ENCODE assay signal across 9 cellular contexts in the genomic region with DNA sequence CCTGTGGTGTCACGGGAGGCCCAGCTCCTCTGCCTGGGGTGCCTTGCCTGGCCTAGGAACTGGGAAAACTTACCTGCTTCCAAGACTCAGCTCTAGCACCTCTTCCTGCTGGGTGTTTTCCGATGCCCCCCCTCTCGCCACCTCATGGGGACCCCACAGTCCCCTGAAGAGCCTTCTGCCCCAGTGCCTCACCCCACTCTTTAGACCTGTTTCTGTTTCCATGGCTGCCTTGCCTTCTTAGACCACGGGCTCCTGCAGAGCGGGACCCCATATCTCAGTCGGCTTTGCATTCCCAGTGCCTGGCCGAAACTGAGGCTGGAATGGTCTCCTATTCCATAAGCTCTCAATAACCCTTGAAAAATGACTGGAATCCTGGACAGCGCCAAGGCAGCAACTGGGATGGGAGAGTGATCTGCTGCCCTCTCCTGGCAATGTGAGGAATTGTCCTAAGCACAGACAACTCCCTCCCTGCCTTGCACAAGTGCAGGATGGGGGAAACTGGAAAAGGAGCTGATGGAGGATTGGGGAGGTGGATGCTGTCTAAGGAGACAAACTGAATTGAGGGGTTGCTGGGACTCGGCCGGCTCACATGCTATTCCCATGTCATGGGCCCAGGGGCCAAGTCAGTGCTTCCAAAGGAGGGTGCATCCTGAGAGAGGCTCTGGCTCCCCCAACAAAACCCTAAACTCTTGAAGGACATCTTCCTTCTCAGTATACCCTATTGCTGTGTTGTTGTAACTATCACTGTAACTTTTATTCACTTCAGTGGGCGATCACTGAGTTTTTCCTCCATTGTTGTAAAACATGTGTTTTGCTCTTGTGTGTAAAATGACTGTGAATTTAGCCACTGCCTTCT. TPM values are rescaled to one million over a fixed set of nuclear protein-coding genes. Genes with fewer than 3 reads are reported as not detected.
DNase-seq lines count a peak whose midpoint lies in the region; ATAC-seq, FAIRE-seq and TF ChIP-seq lines count a peak whose summit lies in the region.
"Had no signal": no experiment of that assay in that cellular context is flagged by ENCODE, and none has a peak within 500 bp of the region (broad histone marks: within the 10 kb centered on the region; RNA-seq: fewer than 3 reads in every experiment).

No MANE protein-coding gene starts in this region.

- H3K27me3 ChIP-seq in pancreas, result no peaks in the 10 kb centered on the region

- TF ChIP-seq CTCF in pancreas (IDR thresholded peaks at IDR 0.05), result peak; percentile 89 to 94 (median 92)

- H3K36me3 Mint-ChIP-seq in activated naive CD4-positive, alpha-beta T cell treated with anti-CD3 and anti-CD28 coated beads, Interleukin-2, amount 50 U/mL, for 72 hours, result no peaks in the 10 kb centered on the region

- FAIRE-seq in pancreas (lab: Jason Lieb, UNC), result no peak

- H3K4me3 ChIP-seq in pancreas, result no peak overlapping the region

- no peaks in the 10 kb centered on the region for H3K9me3 ChIP-seq in pancreas

- 18 to 19% methylated on average over 11 of the region's 11 CpGs for WGBS in pancreas, 2 donors

- H3K4me1 ChIP-seq in pancreas, result no peaks in the 10 kb centered on the region

- DNase-seq in G401 (ENCODE audit: low spot score) (peak; percentile 81), HuH-7.5 (ENCODE audit: low spot score) (peak; percentile 66), RPMI7951 (ENCODE audit: low read depth) (peak; percentile 54), head of caudate nucleus (peak; percentile 28 to 92 (median 80)), pancreas (peak in 5 of 6 donors; percentile 34 to 68 (median 58)), NK-92 (lab: John Stamatoyannopoulos, UW; ENCODE audit: unreplicated experiment) (no peak)
- peak in 1 of 2 donors; percentile 52 for DNase-seq in activated naive CD4-positive, alpha-beta T cell treated with anti-CD3 and anti-CD28 coated beads, Interleukin-2, amount 50 U/mL, for 72 hours (ENCODE audit: low spot score in 2 of 2)

- no peak overlapping the region for H3K27ac ChIP-seq in pancreas

- ATAC-seq in activated naive CD4-positive, alpha-beta T cell treated with anti-CD3 and anti-CD28 coated beads, Interleukin-2, amount 50 U/mL, for 72 hours, result peak; percentile 50 to 64
- ATAC-seq in pancreas (peak; percentile 79 to 99 (median 95)), HG03025 (IDR thresholded peaks at IDR 0.05; ENCODE audit: low FRiP score, unreplicated experiment) (no peak)

- in situ Hi-C loops in G401 (cut with HindIII; ENCODE audit: low sequenced_read_pairs), result no loop called here

- H3K27ac Mint-ChIP-seq in activated naive CD4-positive, alpha-beta T cell treated with anti-CD3 and anti-CD28 coated beads, Interleukin-2, amount 50 U/mL, for 72 hours, result peak overlapping the region in 1 of 2 donors; percentile 7

- intact Hi-C loops in head of caudate nucleus (cut with DNase I), result loop anchor here (10.0 kb wide), 1 partner anchor 123 kb away; no protein-coding TSS in a partner anchor
- intact Hi-C loops in pancreas (cut with DNase I), result loop anchor here in 2 of 3 donors (5.0 to 10.0 kb wide), 2 partner anchors 133 to 141 kb away; no protein-coding TSS in a partner anchor

- H3K9me3 Mint-ChIP-seq in activated naive CD4-positive, alpha-beta T cell treated with anti-CD3 and anti-CD28 coated beads, Interleukin-2, amount 50 U/mL, for 72 hours, result no peaks in the 10 kb centered on the region

- H3K36me3 ChIP-seq in pancreas, result no peaks in the 10 kb centered on the region

RNA-seq across cellular contexts. Expression of a gene that starts 26.6 kb away (rescaled TPM):
- total RNA-seq in G401 (2014; rRNA removed; shearing (Covaris generic)), result 7.3 TPM in 2 replicates
- total RNA-seq in RPMI7951 (2014; rRNA removed; shearing (Covaris generic)), result 4.9 TPM in 2 replicates
- 10 to 100 TPM; 12.4 to 16.3 TPM for total RNA-seq in activated naive CD4-positive, alpha-beta T cell treated with anti-CD3 and anti-CD28 coated beads, Interleukin-2, amount 50 U/mL, for 72 hours
- 10 to 100 TPM in 2 of 6 donors, 1 to 10 TPM in 4; 6.8 to 17.0 (median 8.5) TPM for total RNA-seq in pancreas
- polyA plus RNA-seq in pancreas, result 1 to 10 TPM; 3.8 to 4.0 TPM

RNA-seq across cellular contexts. Expression of a gene that starts 50.2 kb away (rescaled TPM):
- total RNA-seq in G401 (2014; rRNA removed; shearing (Covaris generic)), result not detected in 2 replicates
- total RNA-seq in RPMI7951 (2014; rRNA removed; shearing (Covaris generic)), result not detected in 2 replicates
- not detected for total RNA-seq in activated naive CD4-positive, alpha-beta T cell treated with anti-CD3 and anti-CD28 coated beads, Interleukin-2, amount 50 U/mL, for 72 hours
- total RNA-seq in pancreas, result not detected
- polyA plus RNA-seq in pancreas, result not detected
- polyA plus RNA-seq: adipose tissue had no signal
